In the genomic region with DNA sequence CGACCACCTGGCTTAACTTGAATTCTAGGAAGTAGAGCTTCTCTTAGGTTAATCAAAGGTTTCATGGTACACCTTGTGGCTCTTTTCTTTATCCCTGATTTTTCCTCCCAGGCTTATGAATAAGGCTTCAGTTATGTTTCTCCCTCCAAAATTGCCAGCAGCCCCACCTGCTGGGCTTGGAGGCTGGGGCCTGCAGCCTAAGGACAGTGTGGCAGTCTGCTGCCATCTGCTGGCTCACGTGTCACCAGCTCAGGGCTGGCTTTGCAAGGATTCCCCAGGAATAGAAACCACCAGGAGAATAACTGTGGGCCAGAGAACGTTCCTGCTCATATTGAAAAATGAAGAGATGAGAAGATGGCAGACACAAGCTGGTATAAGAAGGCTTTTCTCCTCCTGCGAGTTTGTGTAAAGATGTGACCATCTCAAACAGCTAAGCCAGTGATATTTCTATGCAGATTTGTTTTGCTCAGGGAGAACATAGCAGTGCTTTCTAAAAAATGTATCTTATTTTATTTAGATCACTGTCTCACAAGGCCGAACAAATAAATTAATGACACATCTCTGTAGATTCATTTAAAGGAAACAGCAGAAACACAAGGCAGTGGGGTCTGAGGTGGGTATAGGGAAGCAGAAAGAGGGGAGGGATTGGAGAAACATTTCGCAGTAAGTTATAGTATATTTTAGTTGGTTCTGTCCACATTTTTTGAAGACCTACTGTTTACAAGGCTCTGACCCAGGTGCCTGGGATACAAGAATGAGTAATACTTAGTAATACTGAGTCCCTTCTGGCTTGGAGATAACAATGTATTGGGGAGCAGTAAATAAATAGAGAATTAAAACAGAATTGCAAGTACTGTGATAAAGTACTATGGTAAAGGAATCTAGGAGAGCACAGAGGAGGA, we compare ENCODE assay signal across 8 cellular contexts.
DNase-seq lines count a peak whose midpoint lies in the region; ATAC-seq, FAIRE-seq and TF ChIP-seq lines count a peak whose summit lies in the region.

No MANE protein-coding gene starts in this region.

- no peaks in the 10 kb centered on the region for H3K9me3 ChIP-seq in kidney (ENCODE audit: control insufficient read depth in 1 of 2, low read length in 2 of 2)

- no peaks in the 10 kb centered on the region for H3K4me1 ChIP-seq in kidney (ENCODE audit: control insufficient read depth in 1 of 2, insufficient read depth in 1 of 2, low read depth in 1 of 2, low read length in 2 of 2)

- H3K4me3 Mint-ChIP-seq in activated B cell treated with CpG ODN at 0.5 μM for 24 hours: no peak overlapping the region

- no peaks in the 10 kb centered on the region for H3K9me3 Mint-ChIP-seq in activated B cell treated with CpG ODN at 0.5 μM for 24 hours

- H3K4me3 ChIP-seq in cardiac fibroblast (replicated peaks in 1 of 2; ENCODE audit: low read depth in 2 of 2, low read length in 2 of 2): no peak overlapping the region
- no peak overlapping the region for H3K4me3 ChIP-seq in kidney (ENCODE audit: low read length in 2 of 2)

- peak; percentile 83 for FAIRE-seq in kidney (lab: Jason Lieb, UNC)

- peaks cover 12% of the 10 kb centered on the region for H3K27me3 Mint-ChIP-seq in activated B cell treated with CpG ODN at 0.5 μM for 24 hours

- peaks cover 8% of the 10 kb centered on the region for H3K4me1 Mint-ChIP-seq in activated B cell treated with CpG ODN at 0.5 μM for 24 hours

- TF ChIP-seq CTCF in AG09319 (IDR thresholded peaks at IDR 0.05; ENCODE audit: low read depth, low read length) (no peak; the same call in none of the 2 replicates), activated B cell treated with CpG ODN at 0.5 μM for 24 hours (IDR thresholded peaks at IDR 0.05) (no peak), cardiac fibroblast (IDR thresholded peaks at IDR 0.05; ENCODE audit: low read depth, low read length) (peak; percentile 99), kidney (IDR thresholded peaks at IDR 0.05; ENCODE audit: borderline replicate concordance, extremely low read depth, insufficient read depth) (peak; percentile 99)

- H3K36me3 ChIP-seq in kidney (ENCODE audit: control insufficient read depth in 1 of 2, insufficient read depth in 2 of 2, low read length in 2 of 2): no peaks in the 10 kb centered on the region

- POLR2A ChIA-PET in activated B cell treated with CpG ODN at 0.5 μM for 24 hours (lab: Charles Lee): interaction anchor here (0.6 to 1.6 kb wide), 2 partner anchors 15 to 138 kb away, joined by 3 to 6 read pairs; no protein-coding TSS in a partner anchor

- ATAC-seq in GM19035 (IDR thresholded peaks at IDR 0.05; ENCODE audit: unreplicated experiment) (peak; percentile 64), HG03354 (IDR thresholded peaks at IDR 0.05; ENCODE audit: poor library complexity, severe bottlenecking, unreplicated experiment) (peak; percentile 84), activated B cell treated with CpG ODN at 0.5 μM for 24 hours (ENCODE audit: low read depth) (peak; percentile 92)

- H3K27ac Mint-ChIP-seq in activated B cell treated with CpG ODN at 0.5 μM for 24 hours: no peak overlapping the region

- CTCF ChIA-PET in activated B cell treated with CpG ODN at 0.5 μM for 24 hours (lab: Charles Lee): interaction anchor here (0.7 to 23.5 kb wide), 35 partner anchors 8 to 744 kb away, joined by 3 to 437 read pairs (median 5); no protein-coding TSS in a partner anchor

- intact Hi-C loops in activated B cell treated with CpG ODN at 0.5 μM for 24 hours (cut with micrococcal nuclease): loop anchor here (1.0 to 5.0 kb wide), 5 partner anchors 10 to 811 kb away; no protein-coding TSS in a partner anchor
- intact Hi-C loops in kidney (cut with DNase I): loop anchor here (5.0 kb wide), 1 partner anchor 281 kb away; no protein-coding TSS in a partner anchor

- H3K27ac ChIP-seq in kidney (ENCODE audit: low read depth in 2 of 2, low read length in 2 of 2): no peak overlapping the region

- no peak overlapping the region for H3K9ac ChIP-seq in kidney (ENCODE audit: low read length in 2 of 2)

- DNase-seq in AG09319 (ENCODE audit: extremely low read depth, low read depth): peak; percentile 64
- peak; percentile 84 for DNase-seq in NCI-H345 (lab: John Stamatoyannopoulos, UW)
- DNase-seq in activated B cell treated with CpG ODN at 0.5 μM for 24 hours: peak; percentile 46
- DNase-seq in cardiac fibroblast (ENCODE audit: low read depth in 2 of 2): peak; percentile 90 to 93
- peak; percentile 92 for DNase-seq in kidney
- peak; percentile 77 for DNase-seq in stimulated activated CD4-positive, alpha-beta T cell treated with anti-CD3 and anti-CD28 coated beads, Interleukin-1b, Interleukin-23, amount 100 ng/mL, for 48 hours

- H3K36me3 Mint-ChIP-seq in activated B cell treated with CpG ODN at 0.5 μM for 24 hours (ENCODE audit: low read depth): no peaks in the 10 kb centered on the region

Comparison
In these comparisons a context has a peak if more than half of its experiments do, and no peak if none do; other contexts are left out.
1. CTCF ChIP-seq: peak in cardiac fibroblast (single experiment) and kidney (single experiment); none in AG09319 (single experiment) and activated B cell treated with CpG ODN at 0.5 μM for 24 hours (single experiment).
2. Peak in every context shown above with its lines, with median percentiles within 50 percentile points of each other: DNase-seq and ATAC-seq.